22 cellular contexts compared by ENCODE assay signal in genomic region chr5:169728418-169728817, GRCh38.
"Had no signal": no experiment of that assay in that cellular context is flagged by ENCODE, and none has a peak within 500 bp of the region (broad histone marks: within the 10 kb centered on the region; RNA-seq: fewer than 3 reads in every experiment).

No MANE protein-coding gene starts in this region.

- H3K9me3 Mint-ChIP-seq: central memory CD8-positive, alpha-beta T cell; neural crest cell; stimulated activated naive CD8-positive, alpha-beta T cell treated with anti-CD3 and anti-CD28 coated beads, Interleukin-15, amount 100 ng/mL, for 72 hours had no signal

- H3K4me3 ChIP-seq: esophagus muscularis mucosa, gastrocnemius medialis, heart right ventricle, ovary, right atrium auricular region, smooth muscle cell, testis, tibial nerve, upper lobe of right lung had no signal

- H3K9me3 ChIP-seq: esophagus muscularis mucosa, gastrocnemius medialis, heart right ventricle, ovary, right atrium auricular region, testis, tibial nerve, upper lobe of right lung had no signal

- DNase-seq: effector memory CD4-positive, alpha-beta T cell; gastrocnemius medialis; heart right ventricle; islet precursor cell; left ventricle myocardium superior; mesendoderm; naive thymus-derived CD4-positive, alpha-beta T cell; nucleus accumbens; ovary; stimulated activated CD4-positive, alpha-beta T cell treated with anti-CD3 and anti-CD28 coated beads, Interleukin-4, amount 100 ng/mL, for 1 hour; stimulated activated CD8-positive, alpha-beta memory T cell treated with anti-CD3 and anti-CD28 coated beads, Interleukin-4, amount 100 ng/mL, for 48 hours; stimulated activated naive CD8-positive, alpha-beta T cell treated with anti-CD3 and anti-CD28 coated beads, Interleukin-15, amount 100 ng/mL, for 72 hours; testis; upper lobe of right lung had no signal

- H3K4me3 Mint-ChIP-seq: central memory CD8-positive, alpha-beta T cell; naive thymus-derived CD4-positive, alpha-beta T cell; neural crest cell; stimulated activated memory B cell treated with anti-CD40 and anti-IgM and Interleukin-4, amounts not matched to agents 10 μg/mL and 1 μg/mL and 100 μg/mL, for 72 hours; stimulated activated naive CD8-positive, alpha-beta T cell treated with anti-CD3 and anti-CD28 coated beads, Interleukin-15, amount 100 ng/mL, for 72 hours had no signal

- H3K27me3 ChIP-seq: esophagus muscularis mucosa, gastrocnemius medialis, right atrium auricular region, testis, tibial nerve had no signal

- H3K4me1 Mint-ChIP-seq: neural crest cell; stimulated activated naive CD8-positive, alpha-beta T cell treated with anti-CD3 and anti-CD28 coated beads, Interleukin-15, amount 100 ng/mL, for 72 hours had no signal

- H3K27ac Mint-ChIP-seq: stimulated activated memory B cell treated with anti-CD40 and anti-IgM and Interleukin-4, amounts not matched to agents 10 μg/mL and 1 μg/mL and 100 μg/mL, for 72 hours; stimulated activated naive CD8-positive, alpha-beta T cell treated with anti-CD3 and anti-CD28 coated beads, Interleukin-15, amount 100 ng/mL, for 72 hours had no signal

- H3K27me3 Mint-ChIP-seq: central memory CD8-positive, alpha-beta T cell; naive thymus-derived CD4-positive, alpha-beta T cell; stimulated activated memory B cell treated with anti-CD40 and anti-IgM and Interleukin-4, amounts not matched to agents 10 μg/mL and 1 μg/mL and 100 μg/mL, for 72 hours; stimulated activated naive CD8-positive, alpha-beta T cell treated with anti-CD3 and anti-CD28 coated beads, Interleukin-15, amount 100 ng/mL, for 72 hours had no signal

- H3K36me3 ChIP-seq: esophagus muscularis mucosa, gastrocnemius medialis, ovary, right atrium auricular region, tibial nerve, upper lobe of right lung had no signal

- H3K27ac ChIP-seq: epithelial cell of prostate, esophagus muscularis mucosa, gastrocnemius medialis, heart right ventricle, ovary, right atrium auricular region, testis, tibial nerve, upper lobe of right lung had no signal

- H3K4me1 ChIP-seq: esophagus muscularis mucosa, gastrocnemius medialis, heart right ventricle, right atrium auricular region, testis, tibial nerve, upper lobe of right lung had no signal

- ATAC-seq: gastrocnemius medialis; heart right ventricle; left ventricle myocardium superior; naive thymus-derived CD4-positive, alpha-beta T cell; stimulated activated memory B cell treated with anti-CD40 and anti-IgM and Interleukin-4, amounts not matched to agents 10 μg/mL and 1 μg/mL and 100 μg/mL, for 72 hours; stimulated activated naive CD8-positive, alpha-beta T cell treated with anti-CD3 and anti-CD28 coated beads, Interleukin-15, amount 100 ng/mL, for 72 hours; upper lobe of right lung had no signal
